Comparison of ENCODE assay signal across 8 cellular contexts in genomic region chr10:5447611-5448071, GRCh38. TPM values are rescaled to one million over a fixed set of nuclear protein-coding genes. Genes with fewer than 3 reads are reported as not detected.
DNase-seq lines count a peak whose midpoint lies in the region; ATAC-seq and TF ChIP-seq lines count a peak whose summit lies in the region.

No MANE protein-coding gene starts in this region.

- intact Hi-C loops in left cardiac atrium (cut with DNase I): loop anchor here in 1 of 2 donors (10.0 kb wide), 1 partner anchor 427 kb away; no protein-coding TSS in a partner anchor

- no peak for DNase-seq in cardiac muscle cell (ENCODE audit: low read depth in 1 of 2, low spot score in 1 of 2)
- DNase-seq in left cardiac atrium: no peak
- DNase-seq in T-cell: peak in 3 of 34 experiments; percentile 3 to 12 (median 6)
- DNase-seq in fibroblast of villous mesenchyme (ENCODE audit: low read depth): no peak
- DNase-seq in cerebellar nuclear complex (lab: John Stamatoyannopoulos, UW): no peak

- peaks cover 34 to 41% (median 38%) of the 10 kb centered on the region in 3 donors for H3K4me1 Mint-ChIP-seq in T-cell

- TF ChIP-seq CTCF in cardiac muscle cell (IDR thresholded peaks at IDR 0.05; ENCODE audit: low read depth, low read length) (no peak), fibroblast of villous mesenchyme (IDR thresholded peaks at IDR 0.05; ENCODE audit: insufficient read depth, low read depth, low read length) (no peak)

- peaks cover 8% of the 10 kb centered on the region for H3K36me3 ChIP-seq in cardiac muscle cell
- peaks cover 0 to 6% (median 5%) of the 10 kb centered on the region in 3 donors for H3K36me3 ChIP-seq in skeletal muscle tissue (ENCODE audit: control insufficient read depth in 3 of 3, insufficient read depth in 3 of 3, low read length in 3 of 3)

- peak overlapping the region; percentile 21 to 50 for H3K27ac Mint-ChIP-seq in T-cell

- H3K27ac ChIP-seq in cardiac muscle cell: no peak overlapping the region
- H3K27ac ChIP-seq in skeletal muscle tissue (ENCODE audit: low read depth, low read length): no peak overlapping the region

- H3K4me3 ChIP-seq in cardiac muscle cell (peak overlapping the region; percentile 44), fibroblast of villous mesenchyme (ENCODE audit: low read depth, low read length) (peak overlapping the region; percentile 68), skeletal muscle tissue (ENCODE audit: low read length in 3 of 3) (peak overlapping the region; percentile 76 to 90 (median 82))

- no peak for ATAC-seq in left cardiac atrium
- peak; percentile 36 for ATAC-seq in HG02981 (IDR thresholded peaks at IDR 0.05; ENCODE audit: unreplicated experiment)
- ATAC-seq in T-cell (replicated peaks in 1 of 4): peak; percentile 55 to 76 (median 71)
- ATAC-seq in HG02970 (IDR thresholded peaks at IDR 0.05; ENCODE audit: low FRiP score, unreplicated experiment): no peak

- H3K4me3 Mint-ChIP-seq in T-cell: peak overlapping the region; percentile 82 to 84 (median 84)

- CTCF ChIA-PET in T-cell (lab: Charles Lee): interaction anchor here (0.6 to 8.8 kb wide), 7 partner anchors 11 to 704 kb away, joined by 3 to 77 read pairs (median 5); no protein-coding TSS in a partner anchor

- H3K27me3 Mint-ChIP-seq in T-cell: no peaks in the 10 kb centered on the region

- no peaks in the 10 kb centered on the region for H3K27me3 ChIP-seq in cardiac muscle cell
- H3K27me3 ChIP-seq in skeletal muscle tissue (ENCODE audit: control insufficient read depth in 3 of 3, insufficient read depth in 3 of 3, low read length in 3 of 3): no peaks in the 10 kb centered on the region

- no peaks in the 10 kb centered on the region for H3K9me3 Mint-ChIP-seq in T-cell

- H3K9ac ChIP-seq in skeletal muscle tissue (ENCODE audit: low read depth in 1 of 3, low read length in 3 of 3): peak overlapping the region; percentile 36 to 92 (median 83)

- POLR2A ChIA-PET in T-cell (lab: Charles Lee): no interaction called here

- no peaks in the 10 kb centered on the region for H3K9me3 ChIP-seq in cardiac muscle cell (ENCODE audit: low read depth)
- H3K9me3 ChIP-seq in skeletal muscle tissue (ENCODE audit: control insufficient read depth in 3 of 3, low read length in 3 of 3): no peaks in the 10 kb centered on the region

- H3K36me3 Mint-ChIP-seq in T-cell: peaks cover 4% of the 10 kb centered on the region

- H3K4me1 ChIP-seq in cardiac muscle cell (ENCODE audit: low read depth): peaks cover 38% of the 10 kb centered on the region
- H3K4me1 ChIP-seq in skeletal muscle tissue (ENCODE audit: control insufficient read depth in 3 of 3, insufficient read depth in 3 of 3, low read length in 3 of 3): peaks cover 3 to 15% (median 12%) of the 10 kb centered on the region in 3 donors

RNA-seq across cellular contexts. Expression of gene NET1, which starts 35.3 kb away (rescaled TPM):
- total RNA-seq in cardiac muscle cell (25.5 and 29.5 TPM in 2 replicates), left cardiac atrium (10 to 100 TPM; 25.6 to 36.4 TPM), T-cell (10 to 100 TPM; 10.5 to 41.1 (median 25.1) TPM), fibroblast of villous mesenchyme (17.7 and 23.3 TPM in 2 replicates), skeletal muscle tissue (79.3 TPM)
- polyA plus RNA-seq in cardiac muscle cell: 20.0 and 36.0 TPM in 2 replicates

RNA-seq across cellular contexts. Expression of gene TUBAL3, which starts 43.0 kb away (rescaled TPM):
- total RNA-seq in cardiac muscle cell (not detected in 2 replicates), left cardiac atrium (under 1 TPM; 0.21 to 0.31 TPM), T-cell (not detected), fibroblast of villous mesenchyme (not detected in 2 replicates), skeletal muscle tissue (not detected)
- polyA plus RNA-seq in cardiac muscle cell: not detected in 2 replicates

RNA-seq across cellular contexts. Expression of gene CALML5, which starts 51.7 kb away (rescaled TPM):
- not detected in 2 replicates for total RNA-seq in cardiac muscle cell
- not detected in 2 replicates for polyA plus RNA-seq in cardiac muscle cell
- not detected for total RNA-seq in left cardiac atrium
- not detected for total RNA-seq in T-cell
- total RNA-seq in fibroblast of villous mesenchyme: not detected in 2 replicates
- total RNA-seq in skeletal muscle tissue: not detected

Comparison
In these comparisons a context has a peak if more than half of its experiments do, and no peak if none do; other contexts are left out.
1. ATAC-seq: peak in HG02981 (single experiment) and T-cell (4 of 4); none in left cardiac atrium (0 of 2) and HG02970 (single experiment).
2. Peak in every context shown above with its lines, with median percentiles within 50 percentile points of each other: H3K4me3 ChIP-seq.